16 cellular contexts compared by ENCODE assay signal in the genomic region with DNA sequence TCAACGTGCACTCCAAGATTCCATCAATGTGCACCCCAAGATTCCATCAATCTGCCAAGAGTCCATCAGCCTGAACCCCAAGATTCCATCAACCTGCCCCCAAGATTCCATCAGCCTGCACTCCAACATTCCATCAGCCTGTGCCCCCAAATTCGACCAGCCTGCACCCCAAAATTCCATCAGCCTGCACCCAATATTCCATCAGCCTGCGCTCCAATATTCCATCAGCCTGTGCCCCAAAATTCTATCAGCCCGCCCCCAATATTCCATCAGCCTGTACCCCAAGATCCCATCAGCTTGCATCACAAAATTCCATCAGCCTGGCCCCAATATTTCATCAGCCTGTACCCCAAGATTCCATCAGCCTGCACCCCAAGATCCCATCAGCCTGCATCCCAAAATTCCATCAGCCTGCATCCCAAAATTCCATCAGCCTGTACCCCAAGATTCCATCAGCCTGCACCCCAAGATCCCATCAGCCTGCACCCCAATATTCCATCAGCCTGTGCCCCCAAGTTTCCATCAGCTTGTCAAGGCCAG.
DNase-seq lines count a peak whose midpoint lies in the region; ATAC-seq and TF ChIP-seq lines count a peak whose summit lies in the region.
"Had no signal": no experiment of that assay in that cellular context is flagged by ENCODE, and none has a peak within 500 bp of the region (broad histone marks: within the 10 kb centered on the region; RNA-seq: fewer than 3 reads in every experiment).

No MANE protein-coding gene starts in this region.

- TF ChIP-seq CTCF in C4-2B (conservative IDR thresholded peaks at IDR 0.05): no peak
- no peak for TF ChIP-seq CTCF in ascending aorta (IDR thresholded peaks at IDR 0.05)
- no peak for TF ChIP-seq CTCF in tibial artery (IDR thresholded peaks at IDR 0.05)

- H4K8ac ChIP-seq in neuronal stem cell (ENCODE audit: low read depth, low read length): no peak overlapping the region

- H3K4me1 ChIP-seq in ascending aorta: peaks cover 4 to 36% of the 10 kb centered on the region in 2 donors
- peaks cover 0 to 13% of the 10 kb centered on the region in 2 donors for H3K4me1 ChIP-seq in neuronal stem cell (ENCODE audit: control insufficient read depth in 2 of 2, insufficient read depth in 1 of 2, low read depth in 1 of 2, low read length in 2 of 2)
- peaks cover 4 to 37% (median 22%) of the 10 kb centered on the region in 4 donors for H3K4me1 ChIP-seq in tibial artery

- H3K27me3 Mint-ChIP-seq in stimulated activated memory B cell treated with anti-CD40 and anti-IgM and Interleukin-4, amounts not matched to agents 10 μg/mL and 1 μg/mL and 100 μg/mL, for 72 hours: peaks cover 31% of the 10 kb centered on the region
- H3K27me3 Mint-ChIP-seq: CD4-positive, CD25-positive, alpha-beta regulatory T cell had no signal

- H3K36me3 Mint-ChIP-seq in stimulated activated memory B cell treated with anti-CD40 and anti-IgM and Interleukin-4, amounts not matched to agents 10 μg/mL and 1 μg/mL and 100 μg/mL, for 72 hours: no peaks in the 10 kb centered on the region
- H3K36me3 Mint-ChIP-seq: CD4-positive, CD25-positive, alpha-beta regulatory T cell had no signal

- no peak overlapping the region for H2BK5ac ChIP-seq in neuronal stem cell (ENCODE audit: low read length)

- no CpG with 5 or more reads among the region's 4 CpGs for WGBS in neuronal stem cell (ENCODE audit: extremely low coverage in 2 of 2, insufficient read length in 2 of 2, insufficient replicate concordance in 1 of 2), 2 donors

- no peak overlapping the region for H4K91ac ChIP-seq in neuronal stem cell (ENCODE audit: low read depth, low read length, poor library complexity)

- H3K14ac ChIP-seq in neuronal stem cell (ENCODE audit: low read length): no peak overlapping the region

- intact Hi-C loops in ascending aorta (cut with DNase I): loop anchor here (10.0 kb wide), 1 partner anchor 1548 kb away; no protein-coding TSS in a partner anchor
- intact Hi-C loops in tibial artery (cut with DNase I; ENCODE audit: low total_unique reads): no loop called here

- H2AK5ac ChIP-seq in neuronal stem cell (ENCODE audit: low read depth, low read length): peak overlapping the region; percentile 82

- no peaks in the 10 kb centered on the region for H3K9me3 Mint-ChIP-seq in stimulated activated memory B cell treated with anti-CD40 and anti-IgM and Interleukin-4, amounts not matched to agents 10 μg/mL and 1 μg/mL and 100 μg/mL, for 72 hours
- H3K9me3 Mint-ChIP-seq: GM23338, H9 had no signal

- H3K9me3 ChIP-seq in ascending aorta (no peaks in the 10 kb centered on the region), neuronal stem cell (replicated peaks in 1 of 2; ENCODE audit: control insufficient read depth in 2 of 2, insufficient read depth in 1 of 2, low read depth in 1 of 2, low read length in 2 of 2) (no peaks in the 10 kb centered on the region), tibial artery (no peaks in the 10 kb centered on the region)
- H3K9me3 ChIP-seq: BLaER1 had no signal

- no peak overlapping the region for H3K4me2 ChIP-seq in neuronal stem cell (ENCODE audit: insufficient read depth, low read length, poor library complexity, severe bottlenecking)
- H3K4me2 ChIP-seq: BLaER1, GM23338 had no signal

- no peak overlapping the region for H3K27ac Mint-ChIP-seq in stimulated activated memory B cell treated with anti-CD40 and anti-IgM and Interleukin-4, amounts not matched to agents 10 μg/mL and 1 μg/mL and 100 μg/mL, for 72 hours
- H3K27ac Mint-ChIP-seq: GM23338, H9 had no signal

- H2BK120ac ChIP-seq in neuronal stem cell (ENCODE audit: low read depth, low read length): no peak overlapping the region

- H3K27me3 ChIP-seq in ascending aorta: no peaks in the 10 kb centered on the region
- H3K27me3 ChIP-seq in neuronal stem cell (ENCODE audit: control insufficient read depth in 3 of 3, insufficient read depth in 3 of 3, low read depth in 1 of 3, low read length in 3 of 3): no peaks in the 10 kb centered on the region
- no peaks in the 10 kb centered on the region for H3K27me3 ChIP-seq in tibial artery
- H3K27me3 ChIP-seq: BLaER1 had no signal

- H3K79me1 ChIP-seq in neuronal stem cell (ENCODE audit: low read depth, low read length): no peaks in the 10 kb centered on the region

- H3K4me3 ChIP-seq in ascending aorta (no peak overlapping the region), neuronal stem cell (ENCODE audit: low read length in 2 of 2) (no peak overlapping the region), tibial artery (no peak overlapping the region)
- H3K4me3 ChIP-seq: BLaER1, GM23338 had no signal

- H3K4me1 Mint-ChIP-seq in stimulated activated memory B cell treated with anti-CD40 and anti-IgM and Interleukin-4, amounts not matched to agents 10 μg/mL and 1 μg/mL and 100 μg/mL, for 72 hours: no peaks in the 10 kb centered on the region
- H3K4me1 Mint-ChIP-seq: CD4-positive, CD25-positive, alpha-beta regulatory T cell had no signal

- peak overlapping the region; percentile 50 for H3K18ac ChIP-seq in neuronal stem cell (ENCODE audit: low read length)

- H3K36me3 ChIP-seq in ascending aorta (no peaks in the 10 kb centered on the region), neuronal stem cell (replicated peaks in 1 of 2; ENCODE audit: control insufficient read depth in 2 of 2, insufficient read depth in 2 of 2, low read length in 2 of 2) (no peaks in the 10 kb centered on the region), tibial artery (no peaks in the 10 kb centered on the region)
- H3K36me3 ChIP-seq: BLaER1 had no signal

- peak overlapping the region; percentile 84 for H2BK15ac ChIP-seq in neuronal stem cell (ENCODE audit: low read length)

- H3K4me3 Mint-ChIP-seq in stimulated activated memory B cell treated with anti-CD40 and anti-IgM and Interleukin-4, amounts not matched to agents 10 μg/mL and 1 μg/mL and 100 μg/mL, for 72 hours: no peak overlapping the region
- H3K4me3 Mint-ChIP-seq: CD4-positive, CD25-positive, alpha-beta regulatory T cell; GM23338; H9 had no signal

- H3K23ac ChIP-seq in neuronal stem cell (ENCODE audit: low read depth, low read length, poor library complexity): no peak overlapping the region

- H3K9ac ChIP-seq in neuronal stem cell (ENCODE audit: low read depth, low read length, poor library complexity): no peak overlapping the region
- H3K9ac ChIP-seq: BLaER1 had no signal

- no peak overlapping the region for H2AFZ ChIP-seq in neuronal stem cell (ENCODE audit: low read length)
- H2AFZ ChIP-seq: GM23338 had no signal

- peak overlapping the region; percentile 63 for H2BK12ac ChIP-seq in neuronal stem cell (ENCODE audit: low read length)

- no peak for ATAC-seq in stimulated activated memory B cell treated with anti-CD40 and anti-IgM and Interleukin-4, amounts not matched to agents 10 μg/mL and 1 μg/mL and 100 μg/mL, for 72 hours
- no peak for ATAC-seq in HG03175 (IDR thresholded peaks at IDR 0.05; ENCODE audit: unreplicated experiment)

- DNase-seq in ascending aorta (ENCODE audit: low spot score in 2 of 2): no peak
- no peak for DNase-seq in neuronal stem cell (ENCODE audit: low spot score)
- peak in 1 of 2 donors; percentile 34 for DNase-seq in tibial artery
- DNase-seq in SIG-M5 treated with dmso at 0.1 percent for 504 hours (lab: John Stamatoyannopoulos, UW; ENCODE audit: unreplicated experiment): no peak
- DNase-seq: 8988T; AML-193; Calu3; CD4-positive, CD25-positive, alpha-beta regulatory T cell; DMS 273 treated with DMSO at 0.1 percent for 48 hours; H9 had no signal

- H3K4ac ChIP-seq in neuronal stem cell (ENCODE audit: low read length): no peak overlapping the region

- H3K27ac ChIP-seq in C4-2B (peak overlapping the region; percentile 76), ascending aorta (peak overlapping the region; percentile 40 to 73), neuronal stem cell (replicated peaks; ENCODE audit: low read length) (peak overlapping the region; percentile 48), tibial artery (peak overlapping the region; percentile 54 to 67)
- H3K27ac ChIP-seq: BLaER1, HL-60 had no signal
